ENCODE assay signal across 1 cellular context in genomic region chr10:5147981-5148677, GRCh38.
TF ChIP-seq lines count a peak whose summit lies in the region.

No MANE protein-coding gene starts in this region.

TF ChIP-seq in HepG2, 621 proteins besides CTCF, POLR2A, EP300 and RAD21 (continued from another document and continues in another):
- TF ChIP-seq ARNTL (CRISPR knock-in tag; IDR thresholded peaks at IDR 0.05) = no peak
- TF ChIP-seq FOXJ3 (CRISPR knock-in tag; IDR thresholded peaks at IDR 0.05; ENCODE audit: borderline replicate concordance) = peak; percentile 80; the same call in 1 of the 2 replicates
- TF ChIP-seq SMAD3 (CRISPR knock-in tag; IDR thresholded peaks at IDR 0.05) = peak; percentile 62; the same call in 1 of the 2 replicates
- peak; percentile 74 for TF ChIP-seq ZNF710 (CRISPR knock-in tag; IDR thresholded peaks at IDR 0.05; ENCODE audit: borderline replicate concordance)
- TF ChIP-seq ZNF780A (CRISPR knock-in tag; IDR thresholded peaks at IDR 0.05) = no peak
- TF ChIP-seq SSRP1 (CRISPR knock-in tag; IDR thresholded peaks at IDR 0.05) = peak; percentile 90
- no peak for TF ChIP-seq KMT2B (CRISPR knock-in tag; IDR thresholded peaks at IDR 0.05)
- no peak; the same call in 1 of the 2 replicates for TF ChIP-seq ARID4A (CRISPR knock-in tag; IDR thresholded peaks at IDR 0.05; ENCODE audit: borderline replicate concordance)
- 0 out of 2 replicates have a peak, but pooled peaks have one; percentile 12 for TF ChIP-seq KDM5A (IDR thresholded peaks at IDR 0.05; ENCODE audit: borderline replicate concordance, low read length)
- TF ChIP-seq ZNF281 (CRISPR knock-in tag; IDR thresholded peaks at IDR 0.05; ENCODE audit: borderline replicate concordance) = peak; percentile 41; the same call in 1 of the 2 replicates
- TF ChIP-seq RARA (CRISPR knock-in tag; IDR thresholded peaks at IDR 0.05) = peak; percentile 88
- TF ChIP-seq SP5 (CRISPR knock-in tag; IDR thresholded peaks at IDR 0.05; ENCODE audit: borderline replicate concordance, low read depth) = peak; percentile 69; the same call in 1 of the 2 replicates
- TF ChIP-seq SIN3A (IDR thresholded peaks at IDR 0.05; ENCODE audit: borderline replicate concordance, low read depth, low read length) = 0 out of 2 replicates have a peak, but pooled peaks have one; percentile 35
- peak; percentile 62; the same call in 1 of the 2 replicates for TF ChIP-seq ELF3 (CRISPR knock-in tag; IDR thresholded peaks at IDR 0.05)
- TF ChIP-seq NFIC (IDR thresholded peaks at IDR 0.05; ENCODE audit: low read length) = peak; percentile 95
- TF ChIP-seq CEBPG (CRISPR knock-in tag; IDR thresholded peaks at IDR 0.05) = peak; percentile 77
- TF ChIP-seq YEATS2 (CRISPR knock-in tag; IDR thresholded peaks at IDR 0.05; ENCODE audit: borderline replicate concordance) = peak; percentile 38; the same call in 1 of the 2 replicates
- TF ChIP-seq FOXP1 (IDR thresholded peaks at IDR 0.05) = no peak
- TF ChIP-seq FOXP1 (CRISPR knock-in tag; IDR thresholded peaks at IDR 0.05) = peak; percentile 80
- TF ChIP-seq ZNF160 (CRISPR knock-in tag; IDR thresholded peaks at IDR 0.05) = no peak
- 0 out of 2 replicates have a peak, but pooled peaks have one; percentile 56 for TF ChIP-seq RERE (CRISPR knock-in tag; IDR thresholded peaks at IDR 0.05; ENCODE audit: low read depth)
- peak; percentile 92 for TF ChIP-seq HNF1A (IDR thresholded peaks at IDR 0.05; ENCODE audit: low read depth)
- TF ChIP-seq HNF1A (CRISPR knock-in tag; IDR thresholded peaks at IDR 0.05; ENCODE audit: borderline replicate concordance) = peak; percentile 92
- TF ChIP-seq NRL (CRISPR knock-in tag; IDR thresholded peaks at IDR 0.05; ENCODE audit: borderline replicate concordance) = no peak
- TF ChIP-seq ZFP1 (CRISPR knock-in tag; IDR thresholded peaks at IDR 0.05) = no peak
- peak; percentile 54; the same call in 1 of the 2 replicates for TF ChIP-seq MAFF (IDR thresholded peaks at IDR 0.05; ENCODE audit: low read depth, low read length)
- peak; percentile 58; the same call in 1 of the 2 replicates for TF ChIP-seq ZNF609 (CRISPR knock-in tag; IDR thresholded peaks at IDR 0.05; ENCODE audit: borderline replicate concordance)
- TF ChIP-seq ONECUT2 (CRISPR knock-in tag; IDR thresholded peaks at IDR 0.05) = peak; percentile 43; the same call in 1 of the 2 replicates
- peak; percentile 76 for TF ChIP-seq NR2F2 (IDR thresholded peaks at IDR 0.05; ENCODE audit: borderline replicate concordance, low read depth)
- peak; percentile 50; the same call in 1 of the 2 replicates for TF ChIP-seq SIX4 (CRISPR knock-in tag; IDR thresholded peaks at IDR 0.05)
- peak; percentile 62 for TF ChIP-seq ZEB1 (IDR thresholded peaks at IDR 0.05; ENCODE audit: insufficient replicate concordance, low read depth)
- peak; percentile 69; the same call in 1 of the 2 replicates for TF ChIP-seq POGZ (CRISPR knock-in tag; IDR thresholded peaks at IDR 0.05)
- no peak for TF ChIP-seq FLYWCH1 (CRISPR knock-in tag; IDR thresholded peaks at IDR 0.05)
- TF ChIP-seq ZNF331 (CRISPR knock-in tag; IDR thresholded peaks at IDR 0.05) = peak; percentile 46; the same call in 1 of the 2 replicates
